ENCODE assay signal across 13 cellular contexts in the genomic region with DNA sequence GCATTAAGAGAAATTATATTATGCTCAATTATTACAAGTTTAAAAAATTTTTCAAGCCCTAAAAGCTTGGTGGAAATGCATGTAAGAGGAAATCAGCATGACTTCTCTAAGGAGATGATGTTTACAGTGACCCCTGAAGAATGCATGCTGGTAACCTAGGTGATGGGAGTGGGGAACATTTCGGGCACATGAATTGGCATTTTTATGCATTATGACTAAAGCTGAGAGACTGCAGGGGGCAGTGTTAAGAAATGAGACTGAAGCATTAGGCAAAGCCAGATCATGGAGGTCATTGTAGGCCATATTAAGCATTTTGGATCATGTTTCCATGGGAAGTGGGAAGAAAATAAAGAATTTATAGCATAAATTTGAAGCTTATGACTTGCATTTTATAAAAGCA.
DNase-seq lines count a peak whose midpoint lies in the region; ATAC-seq and TF ChIP-seq lines count a peak whose summit lies in the region.
"Had no signal": no experiment of that assay in that cellular context is flagged by ENCODE, and none has a peak within 500 bp of the region (broad histone marks: within the 10 kb centered on the region; RNA-seq: fewer than 3 reads in every experiment).

No MANE protein-coding gene starts in this region.

- H4K20me1 ChIP-seq in HCT116 (ENCODE audit: insufficient read depth), result no peaks in the 10 kb centered on the region

- peak; percentile 50 for TF ChIP-seq CTCF in A673 (conservative IDR thresholded peaks at IDR 0.05; ENCODE audit: low read depth, low read length)
- peak in 2 of 3 experiments; percentile 40 to 44; a peak in 3 of 6 replicates for TF ChIP-seq CTCF in HCT116 (IDR thresholded peaks at IDR 0.05 in 2 of 3, conservative IDR thresholded peaks at IDR 0.05 in 1 of 3; ENCODE audit: borderline replicate concordance in 1 of 3, insufficient read depth in 1 of 3, low read depth in 2 of 3, low read length in 2 of 3)
- peak; percentile 22; the same call in 1 of the 2 replicates for TF ChIP-seq CTCF in WERI-Rb-1 (IDR thresholded peaks at IDR 0.05; ENCODE audit: low read depth, low read length)
- no peak for TF ChIP-seq CTCF in testis (IDR thresholded peaks at IDR 0.05)
- TF ChIP-seq CTCF in right atrium auricular region (IDR thresholded peaks at IDR 0.05), result no peak

- H2AFZ ChIP-seq in HCT116 (ENCODE audit: low read depth, low read length, poor library complexity, severe bottlenecking), result peak overlapping the region; percentile 8

- peak overlapping the region; percentile 50; the same call in 1 of the 2 replicates for H3K4me2 ChIP-seq in HCT116 (ENCODE audit: low read length)

- 87 to 93% methylated on average over 1 of the region's 1 CpG for WGBS in testis, 2 donors

- no peaks in the 10 kb centered on the region for H3K9me2 ChIP-seq in HCT116 (ENCODE audit: insufficient read depth)

- DNase-seq in A673 (ENCODE audit: low spot score), result peak; percentile 61
- DNase-seq in HCT116 (ENCODE audit: low read depth, low spot score), result no peak
- DNase-seq in WERI-Rb-1, result no peak
- peak; percentile 38 for DNase-seq in glomerular visceral epithelial cell (ENCODE audit: extremely low spot score)
- no peak for DNase-seq in testis
- no peak for DNase-seq in right atrium auricular region (ENCODE audit: low spot score)
- no peak for DNase-seq in T-helper 2 cell
- DNase-seq: activated CD4-positive, alpha-beta T cell treated with anti-CD3 and anti-CD28 coated beads, Interleukin-2, amount 50 U/mL, for 4 hours; aorta; CD8-positive, alpha-beta T cell; right cardiac atrium; stimulated activated naive B cell treated with anti-CD40 and anti-IgM and Interleukin-4, amounts not matched to agents 10 μg/mL and 1 μg/mL and 100 μg/mL, for 72 hours had no signal

- H3K4me1 ChIP-seq in A673 (ENCODE audit: insufficient read depth, low read length, poor library complexity, severe bottlenecking), result peaks cover 7% of the 10 kb centered on the region
- peaks cover 11 to 25% of the 10 kb centered on the region in 2 experiments for H3K4me1 ChIP-seq in HCT116 (ENCODE audit: control insufficient read depth in 1 of 2, insufficient read depth in 2 of 2, low read length in 2 of 2)
- peaks cover 10% of the 10 kb centered on the region for H3K4me1 ChIP-seq in testis
- H3K4me1 ChIP-seq in right atrium auricular region, result peaks cover 0 to 15% of the 10 kb centered on the region in 2 donors

- POLR2A ChIA-PET in A673 (lab: Charles Lee; ENCODE audit: low non-redundant PET), result no interaction called here
- POLR2A ChIA-PET in HCT116 (lab: Charles Lee), result no interaction called here

- H3K36me3 ChIP-seq in A673 (ENCODE audit: insufficient read depth, low read length, poor library complexity, severe bottlenecking) (no peaks in the 10 kb centered on the region), HCT116 (ENCODE audit: control insufficient read depth in 1 of 2, insufficient read depth in 2 of 2, low read length in 2 of 2) (no peaks in the 10 kb centered on the region), WERI-Rb-1 (no peaks in the 10 kb centered on the region), testis (ENCODE audit: low read depth, missing control alignments) (no peaks in the 10 kb centered on the region), right atrium auricular region (no peaks in the 10 kb centered on the region)

- H3K79me2 ChIP-seq in HCT116 (ENCODE audit: insufficient read depth, low read length), result no peaks in the 10 kb centered on the region

- H3K4me3 ChIP-seq in A673 (ENCODE audit: low read depth, low read length, poor library complexity, severe bottlenecking) (no peak overlapping the region), HCT116 (replicated peaks in 1 of 2; ENCODE audit: low read depth in 1 of 2, low read length in 2 of 2) (no peak overlapping the region), WERI-Rb-1 (ENCODE audit: low read depth, low read length) (no peak overlapping the region), testis (no peak overlapping the region), right atrium auricular region (no peak overlapping the region)

- intact Hi-C loops in A673 (cut with micrococcal nuclease; ENCODE audit: unreplicated experiment) (no loop called here), HCT116 (cut with micrococcal nuclease) (no loop called here), testis (cut with DNase I; ENCODE audit: low total_unique reads) (loop anchor here (5.0 kb wide), 1 partner anchor 424 kb away; a partner anchor contains a TSS)

- no peak overlapping the region for H3K9ac ChIP-seq in HCT116 (ENCODE audit: low read length)

- RAD21 ChIA-PET in HCT116 (lab: Charles Lee; ENCODE audit: low non-redundant PET in 1 of 2, low total read pairs in 2 of 2, uncharacterized antibody in 2 of 2, unreplicated experiment in 2 of 2), result no interaction called here

- CTCF ChIA-PET in A673 (lab: Charles Lee), result no interaction called here
- CTCF ChIA-PET in HCT116 (lab: Charles Lee), result interaction anchor here (1.4 to 2.1 kb wide), 2 partner anchors 15 to 422 kb away, joined by 5 to 9 read pairs; a partner anchor contains a TSS

- peak; percentile 28 for TF ChIP-seq RAD21 in HCT116 (IDR thresholded peaks at IDR 0.05; ENCODE audit: low read depth)

- no peaks in the 10 kb centered on the region for H3K9me3 ChIP-seq in A673 (ENCODE audit: low read depth, low read length, poor library complexity, severe bottlenecking)
- H3K9me3 ChIP-seq in HCT116 (ENCODE audit: control insufficient read depth in 1 of 2, insufficient read depth in 1 of 2, low read depth in 1 of 2, low read length in 2 of 2), result no peaks in the 10 kb centered on the region
- no peaks in the 10 kb centered on the region for H3K9me3 ChIP-seq in WERI-Rb-1 (ENCODE audit: severe bottlenecking)
- H3K9me3 ChIP-seq in testis, result no peaks in the 10 kb centered on the region
- no peaks in the 10 kb centered on the region for H3K9me3 ChIP-seq in right atrium auricular region

- TF ChIP-seq POLR2A in HCT116 (IDR thresholded peaks at IDR 0.05; ENCODE audit: borderline replicate concordance, extremely low read depth, insufficient read depth, insufficient read length), result no peak
- TF ChIP-seq POLR2A in testis (IDR thresholded peaks at IDR 0.05), result no peak

- H3K27ac ChIP-seq in A673 (ENCODE audit: low read depth, low read length, poor library complexity, severe bottlenecking) (no peak overlapping the region), HCT116 (ENCODE audit: low read depth, low read length) (no peak overlapping the region), WERI-Rb-1 (no peak overlapping the region), testis (no peak overlapping the region), right atrium auricular region (peak overlapping the region in 1 of 2 donors; percentile 39)

- BruUV-seq in A673 (replicated peaks; lab: Mats Ljungman, UMichigan) (no TSS peak), HCT116 (replicated peaks; lab: Mats Ljungman, UMichigan) (no TSS peak)

- H3K27me3 ChIP-seq in A673 (replicated peaks; ENCODE audit: insufficient read depth, low read depth, low read length, poor library complexity), result no peaks in the 10 kb centered on the region
- no peaks in the 10 kb centered on the region for H3K27me3 ChIP-seq in HCT116 (ENCODE audit: insufficient read depth, low read length)
- H3K27me3 ChIP-seq in WERI-Rb-1 (ENCODE audit: insufficient read depth, low read depth, severe bottlenecking), result no peaks in the 10 kb centered on the region
- H3K27me3 ChIP-seq in testis, result no peaks in the 10 kb centered on the region
- H3K27me3 ChIP-seq in right atrium auricular region, result no peaks in the 10 kb centered on the region

- ATAC-seq in HCT116 (peak; percentile 60; the same call in 1 of the 2 replicates), HG03460 (IDR thresholded peaks at IDR 0.05; ENCODE audit: unreplicated experiment) (no peak)
- ATAC-seq: CD8-positive, alpha-beta T cell; right cardiac atrium; stimulated activated naive B cell treated with anti-CD40 and anti-IgM and Interleukin-4, amounts not matched to agents 10 μg/mL and 1 μg/mL and 100 μg/mL, for 72 hours had no signal

TF ChIP-seq in HCT116, 20 proteins besides CTCF, POLR2A, EP300 and RAD21:
- TF ChIP-seq EGR1 (IDR thresholded peaks at IDR 0.05; ENCODE audit: low read depth) (no peak), CBX3 (IDR thresholded peaks at IDR 0.05; ENCODE audit: low read depth) (peak; percentile 49; the same call in 1 of the 2 replicates)
TF ChIP-seq in HCT116: peak in this region for 1.

Comparison
In these comparisons a context has a peak if more than half of its experiments do, and no peak if none do; other contexts are left out.
1. DNase-seq: peak in A673 (single experiment) and glomerular visceral epithelial cell (single experiment); none in HCT116 (single experiment), WERI-Rb-1 (single experiment), testis (single experiment), right atrium auricular region (single experiment) and T-helper 2 cell (0 of 5).
2. CTCF ChIP-seq: peak in A673 (single experiment), HCT116 (2 of 3) and WERI-Rb-1 (single experiment); none in testis (0 of 3) and right atrium auricular region (0 of 2).